In the genomic region with DNA sequence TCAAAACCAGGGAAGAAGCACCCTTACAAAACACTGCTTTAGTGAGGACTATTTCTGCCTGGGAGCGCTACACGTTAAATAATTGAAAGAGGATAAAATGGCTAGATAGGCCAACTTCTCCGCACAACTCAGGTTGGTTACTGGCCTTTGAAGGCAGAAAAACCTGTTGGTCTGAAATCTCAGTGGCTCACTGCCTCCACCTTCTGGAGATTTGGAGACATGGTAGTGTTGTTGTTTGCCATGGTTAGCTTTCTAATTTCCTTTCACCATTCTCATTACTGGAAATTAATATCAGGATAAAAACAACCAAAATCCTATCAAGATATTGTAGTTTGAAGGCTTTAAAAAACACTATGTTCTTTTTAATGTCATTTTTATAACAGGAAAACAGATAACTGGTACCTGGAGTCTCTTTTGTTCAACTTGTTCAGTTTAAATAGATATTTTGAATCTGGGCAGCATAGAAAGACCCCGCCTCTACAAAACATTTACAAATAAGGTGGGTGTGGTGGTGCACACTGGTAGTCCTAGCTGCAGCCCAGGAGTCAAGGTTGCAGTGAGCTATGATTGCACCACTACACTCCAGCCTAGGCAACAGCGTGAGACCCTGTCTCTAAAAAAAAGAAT, we compare ENCODE assay signal across 8 cellular contexts. TPM values are rescaled to one million over a fixed set of nuclear protein-coding genes. Genes with fewer than 3 reads are reported as not detected.
DNase-seq lines count a peak whose midpoint lies in the region; ATAC-seq and TF ChIP-seq lines count a peak whose summit lies in the region.

No MANE protein-coding gene starts in this region.

- intact Hi-C loops in tibial artery (cut with DNase I; ENCODE audit: low total_unique reads) = no loop called here

- no peak overlapping the region for H4K91ac ChIP-seq in neuronal stem cell (ENCODE audit: low read depth, low read length, poor library complexity)

- H3K4me3 ChIP-seq in fibroblast of mammary gland (ENCODE audit: control insufficient read depth, low read depth, low read length) (no peak overlapping the region), neuronal stem cell (ENCODE audit: low read length in 2 of 2) (no peak overlapping the region), tibial artery (no peak overlapping the region)

- no peaks in the 10 kb centered on the region for H3K79me1 ChIP-seq in neuronal stem cell (ENCODE audit: low read depth, low read length)

- no peak overlapping the region for H2AK5ac ChIP-seq in neuronal stem cell (ENCODE audit: low read depth, low read length)

- H3K4me1 ChIP-seq in neuronal stem cell (ENCODE audit: control insufficient read depth in 2 of 2, insufficient read depth in 1 of 2, low read depth in 1 of 2, low read length in 2 of 2) = no peaks in the 10 kb centered on the region
- no peaks in the 10 kb centered on the region for H3K4me1 ChIP-seq in tibial artery

- H2AFZ ChIP-seq in neuronal stem cell (ENCODE audit: low read length) = peak overlapping the region; percentile 27

- H3K14ac ChIP-seq in neuronal stem cell (ENCODE audit: low read length) = no peak overlapping the region

- H3K4me2 ChIP-seq in neuronal stem cell (ENCODE audit: insufficient read depth, low read length, poor library complexity, severe bottlenecking) = no peak overlapping the region

- no peak overlapping the region for H2BK12ac ChIP-seq in neuronal stem cell (ENCODE audit: low read length)

- no peak overlapping the region for H3K4ac ChIP-seq in neuronal stem cell (ENCODE audit: low read length)

- H3K36me3 ChIP-seq in neuronal stem cell (replicated peaks in 1 of 2; ENCODE audit: control insufficient read depth in 2 of 2, insufficient read depth in 2 of 2, low read length in 2 of 2) = no peaks in the 10 kb centered on the region
- H3K36me3 ChIP-seq in tibial artery = no peaks in the 10 kb centered on the region

- ATAC-seq in GM18909 (IDR thresholded peaks at IDR 0.05; ENCODE audit: poor library complexity, unreplicated experiment) = peak; percentile 70

- H3K9ac ChIP-seq in neuronal stem cell (ENCODE audit: low read depth, low read length, poor library complexity) = no peak overlapping the region

- H3K23ac ChIP-seq in neuronal stem cell (ENCODE audit: low read depth, low read length, poor library complexity) = no peak overlapping the region

- H2BK5ac ChIP-seq in neuronal stem cell (ENCODE audit: low read length) = no peak overlapping the region

- TF ChIP-seq CTCF in fibroblast of mammary gland (conservative IDR thresholded peaks at IDR 0.05; ENCODE audit: control insufficient read depth, insufficient read depth, low read depth, low read length) = peak; percentile 95
- peak; percentile 66 to 85 for TF ChIP-seq CTCF in tibial artery (IDR thresholded peaks at IDR 0.05)

- H3K9me3 ChIP-seq in neuronal stem cell (replicated peaks in 1 of 2; ENCODE audit: control insufficient read depth in 2 of 2, insufficient read depth in 1 of 2, low read depth in 1 of 2, low read length in 2 of 2) (no peaks in the 10 kb centered on the region), tibial artery (no peaks in the 10 kb centered on the region)

- H3K18ac ChIP-seq in neuronal stem cell (ENCODE audit: low read length) = no peak overlapping the region

- no peak overlapping the region for H4K8ac ChIP-seq in neuronal stem cell (ENCODE audit: low read depth, low read length)

- no peak overlapping the region for H2BK15ac ChIP-seq in neuronal stem cell (ENCODE audit: low read length)

- peak; percentile 72 for DNase-seq in AG20443 (ENCODE audit: low spot score)
- DNase-seq in HuH-7 (ENCODE audit: low spot score) = peak; percentile 50
- DNase-seq in OCI-M1 (lab: John Stamatoyannopoulos, UW) = peak; percentile 85
- DNase-seq in activated T-cell treated with anti-CD3 and anti-CD28 coated beads, Interleukin-2, amount 50 U/mL, for 1 hour = peak; percentile 48
- DNase-seq in fibroblast of mammary gland (ENCODE audit: low read depth) = peak; percentile 75
- peak; percentile 48 for DNase-seq in neuronal stem cell (ENCODE audit: low spot score)
- no peak for DNase-seq in tibial artery

- H2BK120ac ChIP-seq in neuronal stem cell (ENCODE audit: low read depth, low read length) = no peak overlapping the region

- peaks cover 0 to 1% (median 0%) of the 10 kb centered on the region in 3 experiments for H3K27me3 ChIP-seq in neuronal stem cell (ENCODE audit: control insufficient read depth in 3 of 3, insufficient read depth in 3 of 3, low read depth in 1 of 3, low read length in 3 of 3)
- no peaks in the 10 kb centered on the region for H3K27me3 ChIP-seq in tibial artery

- no CpG with 5 or more reads among the region's 5 CpGs for WGBS in neuronal stem cell (ENCODE audit: extremely low coverage in 2 of 2, insufficient read length in 2 of 2, insufficient replicate concordance in 1 of 2), 2 donors

- H3K27ac ChIP-seq in neuronal stem cell (replicated peaks; ENCODE audit: low read length) (no peak overlapping the region), tibial artery (no peak overlapping the region)

RNA-seq across cellular contexts. Expression of a gene that starts 27.5 kb away (rescaled TPM):
- polyA plus RNA-seq in neuronal stem cell (2013, experiment 1 of 2) = 90.9 TPM
- 90.9 TPM for polyA plus RNA-seq in neuronal stem cell (2013, experiment 2 of 2)

Comparison
In these comparisons a context has a peak if more than half of its experiments do, and no peak if none do; other contexts are left out.
1. DNase-seq: peak in AG20443 (single experiment), HuH-7 (single experiment), OCI-M1 (single experiment), activated T-cell treated with anti-CD3 and anti-CD28 coated beads, Interleukin-2, amount 50 U/mL, for 1 hour (single experiment), fibroblast of mammary gland (single experiment) and neuronal stem cell (single experiment); none in tibial artery (0 of 2).